ENCODE assay signal across 8 cellular contexts in the genomic region with DNA sequence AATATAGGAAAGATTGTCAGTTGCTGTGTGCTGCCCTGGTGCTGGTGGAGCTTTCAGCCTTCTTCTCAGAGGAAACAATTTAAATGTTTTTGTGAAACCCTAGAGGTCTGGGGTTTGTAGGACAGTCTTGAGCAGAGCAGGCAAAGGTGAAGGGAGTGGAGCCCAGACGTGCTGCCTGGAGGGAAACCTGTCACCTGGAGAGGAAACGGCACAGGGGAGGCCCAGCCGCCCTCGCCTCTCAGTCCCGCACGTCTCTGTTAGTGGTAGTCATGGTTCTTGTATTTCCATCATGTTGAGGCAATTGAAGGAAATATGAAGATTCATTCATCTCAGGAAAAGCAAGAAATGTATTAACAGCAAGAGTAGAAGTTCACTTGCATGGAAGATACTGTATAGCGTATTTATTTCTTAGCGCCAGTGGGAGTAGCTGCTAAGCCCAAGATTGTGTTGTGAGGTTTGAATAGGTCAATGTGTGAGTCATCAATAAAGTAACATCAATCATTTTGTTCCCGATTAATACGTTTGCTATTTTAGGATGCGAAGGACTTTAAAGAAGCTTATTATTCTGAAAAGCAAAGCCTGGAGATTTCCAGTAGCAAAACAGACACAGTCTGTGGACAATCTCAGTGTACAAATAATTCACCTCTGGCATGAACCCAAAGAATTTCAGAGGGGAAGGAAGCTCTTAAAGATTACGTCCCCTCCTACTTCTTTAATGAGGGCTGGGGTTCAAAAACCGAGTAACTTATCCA.
DNase-seq lines count a peak whose midpoint lies in the region; ATAC-seq, FAIRE-seq and TF ChIP-seq lines count a peak whose summit lies in the region.

No MANE protein-coding gene starts in this region.

- H3K9ac ChIP-seq in kidney (ENCODE audit: low read length in 2 of 2): peak overlapping the region in 1 of 2 donors; percentile 5

- H3K4me3 Mint-ChIP-seq in activated CD4-positive, alpha-beta T cell treated with anti-CD3 and anti-CD28 coated beads, Interleukin-2, amount 10 ng/mL, durations not matched to agents 7 days and 5 days: peak overlapping the region; percentile 94
- H3K4me3 Mint-ChIP-seq in activated T-cell treated with anti-CD3 and anti-CD28 coated beads, Interleukin-2, amount 50 U/mL, for 4 hours: peak overlapping the region; percentile 66

- no peak for TF ChIP-seq POLR2A in H54 (IDR thresholded peaks at IDR 0.05; ENCODE audit: low read depth, low read length)

- H3K4me1 ChIP-seq in kidney (ENCODE audit: control insufficient read depth in 1 of 2, insufficient read depth in 1 of 2, low read depth in 1 of 2, low read length in 2 of 2): peaks cover 59 to 62% of the 10 kb centered on the region in 2 donors
- peaks cover 79 to 92% of the 10 kb centered on the region in 2 donors for H3K4me1 ChIP-seq in thoracic aorta (ENCODE audit: control insufficient read depth in 1 of 2, low read depth in 2 of 2)

- TF ChIP-seq CTCF in kidney (IDR thresholded peaks at IDR 0.05; ENCODE audit: borderline replicate concordance, extremely low read depth, insufficient read depth) (no peak), thoracic aorta (IDR thresholded peaks at IDR 0.05) (no peak)

- H3K27ac ChIP-seq in kidney (ENCODE audit: low read depth in 2 of 2, low read length in 2 of 2) (peak overlapping the region; percentile 38 to 57), thoracic aorta (peak overlapping the region; percentile 97 to 99)

- POLR2A ChIA-PET in activated CD4-positive, alpha-beta T cell treated with anti-CD3 and anti-CD28 coated beads, Interleukin-2, amount 10 ng/mL, durations not matched to agents 7 days and 5 days (lab: Charles Lee): no interaction called here

- H3K4me1 Mint-ChIP-seq in activated CD4-positive, alpha-beta T cell treated with anti-CD3 and anti-CD28 coated beads, Interleukin-2, amount 10 ng/mL, durations not matched to agents 7 days and 5 days: peaks cover 81% of the 10 kb centered on the region
- H3K4me1 Mint-ChIP-seq in activated T-cell treated with anti-CD3 and anti-CD28 coated beads, Interleukin-2, amount 50 U/mL, for 4 hours (ENCODE audit: low read depth): peaks cover 93% of the 10 kb centered on the region

- H3K9me3 Mint-ChIP-seq in activated CD4-positive, alpha-beta T cell treated with anti-CD3 and anti-CD28 coated beads, Interleukin-2, amount 10 ng/mL, durations not matched to agents 7 days and 5 days: no peaks in the 10 kb centered on the region
- H3K9me3 Mint-ChIP-seq in activated T-cell treated with anti-CD3 and anti-CD28 coated beads, Interleukin-2, amount 50 U/mL, for 4 hours: no peaks in the 10 kb centered on the region

- peak; percentile 7 to 8 for ATAC-seq in activated T-cell treated with anti-CD3 and anti-CD28 coated beads, Interleukin-2, amount 50 U/mL, for 4 hours
- ATAC-seq in thoracic aorta (ENCODE audit: insufficient number of reproducible peaks, low FRiP score, low read depth): no peak

- intact Hi-C loops in kidney (cut with DNase I): no loop called here

- H3K27me3 ChIP-seq in thoracic aorta (replicated peaks; ENCODE audit: insufficient read depth): no peaks in the 10 kb centered on the region

- H3K27me3 Mint-ChIP-seq in activated CD4-positive, alpha-beta T cell treated with anti-CD3 and anti-CD28 coated beads, Interleukin-2, amount 10 ng/mL, durations not matched to agents 7 days and 5 days: no peaks in the 10 kb centered on the region
- no peaks in the 10 kb centered on the region for H3K27me3 Mint-ChIP-seq in activated T-cell treated with anti-CD3 and anti-CD28 coated beads, Interleukin-2, amount 50 U/mL, for 4 hours (ENCODE audit: low read depth)

- H3K27ac Mint-ChIP-seq in activated CD4-positive, alpha-beta T cell treated with anti-CD3 and anti-CD28 coated beads, Interleukin-2, amount 10 ng/mL, durations not matched to agents 7 days and 5 days: peak overlapping the region; percentile 95

- no peak overlapping the region for H3K4me3 ChIP-seq in kidney (ENCODE audit: low read length in 2 of 2)
- no peak overlapping the region for H3K4me3 ChIP-seq in thoracic aorta

- no peaks in the 10 kb centered on the region for H3K9me3 ChIP-seq in kidney (ENCODE audit: control insufficient read depth in 1 of 2, low read length in 2 of 2)
- H3K9me3 ChIP-seq in thoracic aorta: no peaks in the 10 kb centered on the region

- FAIRE-seq in kidney (lab: Jason Lieb, UNC): no peak
- FAIRE-seq in H54 (lab: Jason Lieb, UNC): no peak

- CTCF ChIA-PET in activated CD4-positive, alpha-beta T cell treated with anti-CD3 and anti-CD28 coated beads, Interleukin-2, amount 10 ng/mL, durations not matched to agents 7 days and 5 days (lab: Charles Lee): interaction anchor here (0.7 to 5.8 kb wide), 7 partner anchors 9 to 125 kb away, joined by 3 to 22 read pairs (median 9); no protein-coding TSS in a partner anchor

- H3K36me3 Mint-ChIP-seq in activated CD4-positive, alpha-beta T cell treated with anti-CD3 and anti-CD28 coated beads, Interleukin-2, amount 10 ng/mL, durations not matched to agents 7 days and 5 days (ENCODE audit: low read depth): peaks cover 50% of the 10 kb centered on the region
- peaks cover 8% of the 10 kb centered on the region for H3K36me3 Mint-ChIP-seq in activated T-cell treated with anti-CD3 and anti-CD28 coated beads, Interleukin-2, amount 50 U/mL, for 4 hours (ENCODE audit: insufficient read depth)

- no peak for DNase-seq in activated CD4-positive, alpha-beta T cell treated with anti-CD3 and anti-CD28 coated beads, Interleukin-2, amount 10 ng/mL, durations not matched to agents 7 days and 5 days
- no peak for DNase-seq in activated CD4-positive, alpha-beta T cell treated with anti-CD3 and anti-CD28 coated beads, Interleukin-2, amount 50 U/mL, for 1 hour
- no peak for DNase-seq in activated T-cell treated with anti-CD3 and anti-CD28 coated beads, Interleukin-2, amount 50 U/mL, for 4 hours
- DNase-seq in kidney (peak; percentile 67), thoracic aorta (ENCODE audit: low spot score) (no peak), kidney glomerular epithelial cell (lab: John Stamatoyannopoulos, UW) (no peak), NCI-H2227 treated with DMSO at 0.1 percent for 48 hours (lab: John Stamatoyannopoulos, UW) (no peak), H54 (ENCODE audit: insufficient read length, low spot score) (no peak)

- H3K36me3 ChIP-seq in kidney (ENCODE audit: control insufficient read depth in 1 of 2, insufficient read depth in 2 of 2, low read length in 2 of 2) (no peaks in the 10 kb centered on the region), thoracic aorta (no peaks in the 10 kb centered on the region)
